Comparison of ENCODE assay signal across 12 cellular contexts in genomic region chr1:201790261-201790660, GRCh38. TPM values are rescaled to one million over a fixed set of nuclear protein-coding genes. Genes with fewer than 3 reads are reported as not detected.
DNase-seq lines count a peak whose midpoint lies in the region; ATAC-seq, FAIRE-seq and TF ChIP-seq lines count a peak whose summit lies in the region.
"Had no signal": no experiment of that assay in that cellular context is flagged by ENCODE, and none has a peak within 500 bp of the region (broad histone marks: within the 10 kb centered on the region; RNA-seq: fewer than 3 reads in every experiment).

No MANE protein-coding gene starts in this region.

- peak overlapping the region; percentile 97 for H2AK5ac ChIP-seq in IMR-90 (ENCODE audit: low read depth, low read length)

- peak overlapping the region; percentile 89 for H3K14ac ChIP-seq in IMR-90 (replicated peaks; ENCODE audit: low read depth, low read length)

- H3K4me3 Mint-ChIP-seq in CD8-positive, alpha-beta memory T cell, result no peak overlapping the region
- H3K4me3 Mint-ChIP-seq in activated CD4-positive, alpha-beta memory T cell treated with anti-CD3 and anti-CD28 coated beads, Interleukin-2, amount 10 ng/mL, durations not matched to agents 7 days and 5 days, result no peak overlapping the region
- H3K4me3 Mint-ChIP-seq: memory B cell had no signal

- no peak for TF ChIP-seq POLR2A in IMR-90 (IDR thresholded peaks at IDR 0.05; ENCODE audit: low read depth, low read length)

- in situ Hi-C loops in IMR-90 (cut with MboI; ENCODE audit: low sequenced_read_pairs), result no loop called here

- H3K9me3 ChIP-seq in IMR-90 (ENCODE audit: control insufficient read depth, insufficient read depth, low read length), result no peaks in the 10 kb centered on the region
- no peaks in the 10 kb centered on the region for H3K9me3 ChIP-seq in subcutaneous abdominal adipose tissue (ENCODE audit: control insufficient read depth in 5 of 5, low read length in 5 of 5)
- no peaks in the 10 kb centered on the region for H3K9me3 ChIP-seq in CD8-positive, alpha-beta memory T cell (ENCODE audit: low read length)

- no peak overlapping the region for H2AFZ ChIP-seq in IMR-90 (replicated peaks; ENCODE audit: low read length, poor library complexity)

- H2BK5ac ChIP-seq in IMR-90 (ENCODE audit: low read depth, low read length, poor library complexity, severe bottlenecking), result peak overlapping the region; percentile 81

- H3K18ac ChIP-seq in IMR-90 (ENCODE audit: low read depth, low read length), result peak overlapping the region; percentile 43; the same call in 1 of the 2 replicates

- H3K9me1 ChIP-seq in IMR-90 (ENCODE audit: insufficient read depth, low read length), result peaks cover 34% of the 10 kb centered on the region

- peaks cover 0 to 4% of the 10 kb centered on the region in 2 donors for H3K27me3 Mint-ChIP-seq in CD8-positive, alpha-beta memory T cell
- no peaks in the 10 kb centered on the region for H3K27me3 Mint-ChIP-seq in activated CD4-positive, alpha-beta memory T cell treated with anti-CD3 and anti-CD28 coated beads, Interleukin-2, amount 10 ng/mL, durations not matched to agents 7 days and 5 days

- intact Hi-C loops in IMR-90 (cut with micrococcal nuclease), result loop anchor here (5.0 kb wide), 2 partner anchors 43 to 143 kb away; no protein-coding TSS in a partner anchor

- DNase-seq in IMR-90 (peak; percentile 63), bronchial epithelial cell (ENCODE audit: low read depth) (peak; percentile 60), iris pigment epithelial cell (ENCODE audit: low read depth) (peak; percentile 81), T1000 (lab: John Stamatoyannopoulos, UW) (no peak), DMS53 treated with DMSO at 0.1 percent for 48 hours (lab: John Stamatoyannopoulos, UW; ENCODE audit: unreplicated experiment) (no peak)
- no peak for DNase-seq in CD8-positive, alpha-beta memory T cell
- no peak for DNase-seq in activated CD4-positive, alpha-beta memory T cell treated with anti-CD3 and anti-CD28 coated beads, Interleukin-2, amount 10 ng/mL, durations not matched to agents 7 days and 5 days
- DNase-seq: activated CD4-positive, alpha-beta T cell treated with anti-CD3 and anti-CD28 coated beads for 1 hour; stimulated activated CD4-positive, alpha-beta T cell treated with anti-CD3 and anti-CD28 coated beads, Interleukin-2, amount 100 ng/mL, for 24 hours had no signal

- peak overlapping the region; percentile 92 for H2BK20ac ChIP-seq in IMR-90 (ENCODE audit: low read depth, low read length)

- H3K4me1 Mint-ChIP-seq in CD8-positive, alpha-beta memory T cell, result no peaks in the 10 kb centered on the region
- peaks cover 15% of the 10 kb centered on the region for H3K4me1 Mint-ChIP-seq in activated CD4-positive, alpha-beta memory T cell treated with anti-CD3 and anti-CD28 coated beads, Interleukin-2, amount 10 ng/mL, durations not matched to agents 7 days and 5 days

- H4K20me1 ChIP-seq in IMR-90 (ENCODE audit: insufficient read depth, low read length), result peaks cover 4% of the 10 kb centered on the region; the same call in 1 of the 2 replicates

- TF ChIP-seq RAD21 in IMR-90 (IDR thresholded peaks at IDR 0.05; ENCODE audit: low read length), result no peak

- H2AK9ac ChIP-seq in IMR-90 (replicated peaks; ENCODE audit: low read depth, low read length, poor library complexity), result peak overlapping the region; percentile 57

- POLR2A ChIA-PET in IMR-90 (lab: Charles Lee; ENCODE audit: unreplicated experiment), result no interaction called here
- POLR2A ChIA-PET in CD8-positive, alpha-beta memory T cell (lab: Charles Lee), result interaction anchor here (0.5 kb wide), 1 partner anchor 9 kb away, joined by 3 read pairs; no protein-coding TSS in a partner anchor
- POLR2A ChIA-PET in activated CD4-positive, alpha-beta memory T cell treated with anti-CD3 and anti-CD28 coated beads, Interleukin-2, amount 10 ng/mL, durations not matched to agents 7 days and 5 days (lab: Charles Lee), result no interaction called here

- no peak overlapping the region for H3K4me2 ChIP-seq in IMR-90 (ENCODE audit: low read depth, low read length)

- ATAC-seq in IMR-90 (ENCODE audit: low read depth), result peak; percentile 59

- no TSS peak for BruUV-seq in IMR-90 (replicated peaks; lab: Mats Ljungman, UMichigan)

- H3K4me3 ChIP-seq in IMR-90 (ENCODE audit: insufficient read depth, low read depth, low read length) (no peak overlapping the region), bronchial epithelial cell (ENCODE audit: low read depth, low read length) (no peak overlapping the region), subcutaneous abdominal adipose tissue (ENCODE audit: low read depth in 1 of 5, low read length in 5 of 5) (no peak overlapping the region)
- no peak overlapping the region for H3K4me3 ChIP-seq in CD8-positive, alpha-beta memory T cell (ENCODE audit: low read length)

- H3K27me3 ChIP-seq in IMR-90 (ENCODE audit: control insufficient read depth, insufficient read depth, low read length) (no peaks in the 10 kb centered on the region), bronchial epithelial cell (ENCODE audit: control insufficient read depth, insufficient read depth, low read length) (no peaks in the 10 kb centered on the region), subcutaneous abdominal adipose tissue (ENCODE audit: control insufficient read depth in 5 of 5, insufficient read depth in 4 of 5, low read length in 5 of 5) (no peaks in the 10 kb centered on the region)
- no peaks in the 10 kb centered on the region for H3K27me3 ChIP-seq in CD8-positive, alpha-beta memory T cell (ENCODE audit: insufficient read depth, low read length, poor library complexity, severe bottlenecking)

- H3K36me3 Mint-ChIP-seq in CD8-positive, alpha-beta memory T cell, result peaks cover 0 to 33% (median 6%) of the 10 kb centered on the region in 3 donors
- H3K36me3 Mint-ChIP-seq in activated CD4-positive, alpha-beta memory T cell treated with anti-CD3 and anti-CD28 coated beads, Interleukin-2, amount 10 ng/mL, durations not matched to agents 7 days and 5 days (ENCODE audit: low read depth), result no peaks in the 10 kb centered on the region

- CTCF ChIA-PET in IMR-90 (lab: Yijun Ruan, JAX), result interaction anchor here (0.6 to 1.2 kb wide), 2 partner anchors 12 to 230 kb away, joined by 3 read pairs; no protein-coding TSS in a partner anchor
- CTCF ChIA-PET in CD8-positive, alpha-beta memory T cell (lab: Charles Lee), result interaction anchor here (0.6 to 9.2 kb wide), 5 partner anchors 8 to 233 kb away, joined by 3 to 90 read pairs (median 3); no protein-coding TSS in a partner anchor
- CTCF ChIA-PET in activated CD4-positive, alpha-beta memory T cell treated with anti-CD3 and anti-CD28 coated beads, Interleukin-2, amount 10 ng/mL, durations not matched to agents 7 days and 5 days (lab: Charles Lee), result interaction anchor here (0.6 to 6.2 kb wide), 5 partner anchors 16 to 231 kb away, joined by 3 to 44 read pairs (median 8); no protein-coding TSS in a partner anchor

- peak overlapping the region; percentile 89 for H4K91ac ChIP-seq in IMR-90 (ENCODE audit: insufficient read depth, low read depth, low read length)

- H3K27ac Mint-ChIP-seq in CD8-positive, alpha-beta memory T cell, result no peak overlapping the region
- H3K27ac Mint-ChIP-seq in activated CD4-positive, alpha-beta memory T cell treated with anti-CD3 and anti-CD28 coated beads, Interleukin-2, amount 10 ng/mL, durations not matched to agents 7 days and 5 days, result no peak overlapping the region
- H3K27ac Mint-ChIP-seq: memory B cell had no signal

- H3K9me3 Mint-ChIP-seq in CD8-positive, alpha-beta memory T cell, result no peaks in the 10 kb centered on the region
- no peaks in the 10 kb centered on the region for H3K9me3 Mint-ChIP-seq in activated CD4-positive, alpha-beta memory T cell treated with anti-CD3 and anti-CD28 coated beads, Interleukin-2, amount 10 ng/mL, durations not matched to agents 7 days and 5 days
- H3K9me3 Mint-ChIP-seq: memory B cell had no signal

- H4K5ac ChIP-seq in IMR-90 (ENCODE audit: low read depth, low read length), result peak overlapping the region; percentile 28; the same call in 1 of the 2 replicates

- peak overlapping the region; percentile 80 for H3K4ac ChIP-seq in IMR-90 (ENCODE audit: low read depth, low read length)

- H3K27ac ChIP-seq in IMR-90 (ENCODE audit: insufficient read depth, low read length) (peak overlapping the region; percentile 43), subcutaneous abdominal adipose tissue (ENCODE audit: low read depth, low read length) (peak overlapping the region; percentile 82)
- no peak overlapping the region for H3K27ac ChIP-seq in CD8-positive, alpha-beta memory T cell (ENCODE audit: low read depth, low read length)

- peak overlapping the region; percentile 74 for H3K23ac ChIP-seq in IMR-90 (ENCODE audit: low read depth, low read length)

- 50% methylated on average over 1 of the region's 2 CpGs; no CpG with 5 or more reads in 1 of the 2 experiments for WGBS in IMR-90 (ENCODE audit: extremely low coverage in 2 of 2, insufficient read length in 1 of 2), 2 experiments

- FAIRE-seq in bronchial epithelial cell (lab: Jason Lieb, UNC), result no peak
- FAIRE-seq: H1 had no signal

- H3K79me1 ChIP-seq in IMR-90 (ENCODE audit: low read depth in 1 of 2, low read length in 2 of 2), result peaks cover 26 to 82% of the 10 kb centered on the region in 2 experiments

- peak overlapping the region; percentile 87 to 90 for H4K8ac ChIP-seq in IMR-90 (ENCODE audit: low read depth in 2 of 2, low read length in 2 of 2)

- H3K56ac ChIP-seq in IMR-90 (ENCODE audit: extremely low read depth, insufficient read depth, low read length), result peak overlapping the region; percentile 33

- dilution Hi-C loops in IMR-90 (cut with HindIII; ENCODE audit: low sequenced_read_pairs, unreplicated experiment), result no loop called here

- H3K9ac ChIP-seq in IMR-90 (ENCODE audit: low read depth, low read length) (peak overlapping the region; percentile 13; the same call in 1 of the 2 replicates), subcutaneous abdominal adipose tissue (ENCODE audit: low read length in 5 of 5) (peak overlapping the region in 1 of 5 donors; percentile 40)

- H3K4me1 ChIP-seq in IMR-90 (ENCODE audit: control insufficient read depth, insufficient read depth, low read length) (peaks cover 32% of the 10 kb centered on the region), subcutaneous abdominal adipose tissue (ENCODE audit: control insufficient read depth in 5 of 5, insufficient read depth in 5 of 5, low read length in 5 of 5) (peaks cover 32 to 71% (median 60%) of the 10 kb centered on the region in 5 donors)
- no peaks in the 10 kb centered on the region for H3K4me1 ChIP-seq in CD8-positive, alpha-beta memory T cell (ENCODE audit: insufficient read depth, low read length)

- peak overlapping the region; percentile 93 for H2BK15ac ChIP-seq in IMR-90 (ENCODE audit: low read depth, low read length)

- TF ChIP-seq CTCF in IMR-90 (conservative IDR thresholded peaks at IDR 0.05; ENCODE audit: low read depth, low read length), result no peak
- TF ChIP-seq CTCF in bronchial epithelial cell (IDR thresholded peaks at IDR 0.05; ENCODE audit: insufficient read depth, low read length, severe bottlenecking), result no peak

- H3K36me3 ChIP-seq in IMR-90 (ENCODE audit: control insufficient read depth, insufficient read depth, low read length) (peaks cover 74% of the 10 kb centered on the region), bronchial epithelial cell (ENCODE audit: control insufficient read depth, insufficient read depth, low read length) (peaks cover 11% of the 10 kb centered on the region), subcutaneous abdominal adipose tissue (ENCODE audit: control insufficient read depth in 5 of 5, insufficient read depth in 5 of 5, low read length in 5 of 5) (peaks cover 25 to 91% (median 75%) of the 10 kb centered on the region in 5 donors)
- H3K36me3 ChIP-seq in CD8-positive, alpha-beta memory T cell (ENCODE audit: insufficient read depth, low read length), result no peaks in the 10 kb centered on the region

- peak overlapping the region; percentile 76 for H2BK120ac ChIP-seq in IMR-90 (ENCODE audit: low read depth, low read length)

RNA-seq across cellular contexts. Expression of gene IPO9, which starts 38.7 kb away (rescaled TPM):
- total RNA-seq in IMR-90 (2012; rRNA removed) (13.9 and 14.0 TPM in 2 replicates), bronchial epithelial cell (10.3 and 14.0 TPM in 2 replicates)
- 23.4 and 29.6 TPM in 2 replicates for polyA plus RNA-seq in IMR-90 (2012; rRNA removed)
- 10.4 and 14.0 TPM in 2 replicates for polyA plus RNA-seq in IMR-90 (2012; cell fraction: cytosol; rRNA removed)
- 18.1 and 35.9 TPM in 2 replicates for polyA plus RNA-seq in IMR-90 (2012; cell fraction: nucleus; rRNA removed; ENCODE audit: low replicate concordance)
- 10 to 100 TPM; 65.2 to 71.2 TPM for total RNA-seq in CD8-positive, alpha-beta memory T cell
- polyA plus RNA-seq in CD8-positive, alpha-beta memory T cell, result 27.8 TPM
- total RNA-seq in activated CD4-positive, alpha-beta memory T cell treated with anti-CD3 and anti-CD28 coated beads, Interleukin-2, amount 10 ng/mL, durations not matched to agents 7 days and 5 days, result 10 to 100 TPM; 44.3 to 49.5 TPM

Comparison
In these comparisons a context has a peak if more than half of its experiments do, and no peak if none do; other contexts are left out.
1. DNase-seq: peak in IMR-90 (single experiment), bronchial epithelial cell (single experiment) and iris pigment epithelial cell (single experiment); none in T1000 (single experiment), CD8-positive, alpha-beta memory T cell (0 of 5), DMS53 treated with DMSO at 0.1 percent for 48 hours (single experiment) and activated CD4-positive, alpha-beta memory T cell treated with anti-CD3 and anti-CD28 coated beads, Interleukin-2, amount 10 ng/mL, durations not matched to agents 7 days and 5 days (single experiment).